1 cellular context compared by ENCODE assay signal in the genomic region with DNA sequence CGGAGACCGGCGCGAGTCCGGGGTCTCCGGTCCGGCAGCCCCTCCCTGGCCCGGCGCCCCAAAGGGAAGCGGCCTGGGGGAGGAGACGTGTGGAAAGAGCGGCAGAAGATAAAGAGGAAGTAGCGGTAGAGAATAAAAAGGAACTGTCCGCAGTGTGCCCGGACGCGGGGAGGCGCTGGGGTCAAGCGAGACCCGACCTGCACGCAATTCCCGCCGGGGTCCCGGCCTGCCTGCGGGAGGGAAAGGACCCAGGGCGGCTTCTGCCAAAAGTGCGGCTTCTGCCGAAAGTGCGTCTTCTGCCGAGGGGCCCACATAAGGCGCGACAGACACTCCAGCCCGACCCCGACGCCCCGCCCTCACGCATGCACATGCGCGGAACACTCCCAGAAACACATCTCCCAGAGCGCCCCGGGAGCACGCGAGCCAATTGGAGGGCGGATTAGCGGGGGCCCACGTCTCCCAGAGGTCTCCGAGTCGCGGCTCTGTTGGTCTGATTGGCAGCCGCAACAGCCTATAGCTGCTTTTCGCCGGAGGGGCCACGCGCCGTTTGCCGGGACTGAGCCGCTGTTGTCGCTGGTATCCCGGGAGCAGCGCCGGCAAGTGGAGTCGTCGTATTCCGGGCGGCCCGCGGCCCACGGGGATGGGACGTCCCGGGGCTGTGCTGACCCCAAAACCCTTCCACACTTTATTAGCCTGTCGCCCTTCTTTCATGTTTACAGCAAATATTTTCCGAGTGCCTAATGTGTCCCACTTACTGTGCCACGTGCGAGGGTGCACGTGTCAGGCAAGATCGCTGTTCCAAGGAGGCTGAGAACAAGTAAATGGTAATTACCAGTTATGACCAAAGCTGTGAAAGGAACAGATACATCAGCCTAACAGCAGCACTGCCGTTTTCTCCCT.
TF ChIP-seq lines count a peak whose summit lies in the region.

No MANE protein-coding gene starts in this region.

TF ChIP-seq in HepG2, 621 proteins besides CTCF, POLR2A, EP300 and RAD21 (continued from another document and continues in another):
- TF ChIP-seq, protein P1, sequence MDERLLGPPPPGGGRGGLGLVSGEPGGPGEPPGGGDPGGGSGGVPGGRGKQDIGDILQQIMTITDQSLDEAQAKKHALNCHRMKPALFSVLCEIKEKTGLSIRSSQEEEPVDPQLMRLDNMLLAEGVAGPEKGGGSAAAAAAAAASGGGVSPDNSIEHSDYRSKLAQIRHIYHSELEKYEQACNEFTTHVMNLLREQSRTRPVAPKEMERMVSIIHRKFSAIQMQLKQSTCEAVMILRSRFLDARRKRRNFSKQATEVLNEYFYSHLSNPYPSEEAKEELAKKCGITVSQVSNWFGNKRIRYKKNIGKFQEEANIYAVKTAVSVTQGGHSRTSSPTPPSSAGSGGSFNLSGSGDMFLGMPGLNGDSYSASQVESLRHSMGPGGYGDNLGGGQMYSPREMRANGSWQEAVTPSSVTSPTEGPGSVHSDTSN (CRISPR knock-in tag; IDR thresholded peaks at IDR 0.05), result peak; percentile 98
- TF ChIP-seq SOX6 (IDR thresholded peaks at IDR 0.05) (no peak), SOX6 (CRISPR knock-in tag; IDR thresholded peaks at IDR 0.05) (no peak), ZNF616 (CRISPR knock-in tag; IDR thresholded peaks at IDR 0.05; ENCODE audit: low read depth) (no peak), ZBTB37 (CRISPR knock-in tag; IDR thresholded peaks at IDR 0.05) (peak; percentile 53; the same call in 1 of the 2 replicates), SRSF1 (optimal IDR thresholded peaks at IDR 0.05; ENCODE audit: low read depth, low read length) (peak; percentile 70), KDM1A (CRISPR knock-in tag; IDR thresholded peaks at IDR 0.05) (no peak), ISL2 (CRISPR knock-in tag; IDR thresholded peaks at IDR 0.05) (peak; percentile 41; the same call in 1 of the 2 replicates), YEATS2 (CRISPR knock-in tag; IDR thresholded peaks at IDR 0.05; ENCODE audit: borderline replicate concordance) (peak; percentile 82), KAT8 (CRISPR knock-in tag; IDR thresholded peaks at IDR 0.05) (peak; percentile 65), SMYD3 (CRISPR knock-in tag; IDR thresholded peaks at IDR 0.05) (no peak), ARNTL (CRISPR knock-in tag; IDR thresholded peaks at IDR 0.05) (peak; percentile 69; the same call in 1 of the 2 replicates), ZNF788 (CRISPR knock-in tag; IDR thresholded peaks at IDR 0.05; ENCODE audit: borderline replicate concordance) (peak; percentile 39; the same call in 1 of the 2 replicates), ZBTB7B (CRISPR knock-in tag; IDR thresholded peaks at IDR 0.05) (no peak), ZBTB49 (CRISPR knock-in tag; IDR thresholded peaks at IDR 0.05; ENCODE audit: borderline replicate concordance) (no peak), ZNF75D (CRISPR knock-in tag; IDR thresholded peaks at IDR 0.05; ENCODE audit: borderline replicate concordance) (no peak), MEF2D (CRISPR knock-in tag; IDR thresholded peaks at IDR 0.05) (peak; percentile 67; the same call in 1 of the 2 replicates), MNT (IDR thresholded peaks at IDR 0.05) (peak; percentile 89), DR1 (CRISPR knock-in tag; IDR thresholded peaks at IDR 0.05) (peak; percentile 80), BCL6 (CRISPR knock-in tag; IDR thresholded peaks at IDR 0.05) (no peak), FUBP1 (CRISPR knock-in tag; IDR thresholded peaks at IDR 0.05; ENCODE audit: borderline replicate concordance) (0 out of 2 replicates have a peak, but pooled peaks have one; percentile 48), ZNF761 (CRISPR knock-in tag; conservative IDR thresholded peaks at IDR 0.05) (peak; percentile 81), BRD4 (CRISPR knock-in tag; IDR thresholded peaks at IDR 0.05) (peak; percentile 20), PAX8 (CRISPR knock-in tag; IDR thresholded peaks at IDR 0.05; ENCODE audit: borderline replicate concordance) (no peak; the same call in 1 of the 2 replicates), THAP11 (CRISPR knock-in tag; IDR thresholded peaks at IDR 0.05) (peak; percentile 92), NCOA5 (CRISPR knock-in tag; IDR thresholded peaks at IDR 0.05) (no peak), ZNF772 (CRISPR knock-in tag; IDR thresholded peaks at IDR 0.05) (peak; percentile 18; the same call in 1 of the 2 replicates), ZNF124 (CRISPR knock-in tag; IDR thresholded peaks at IDR 0.05) (peak; percentile 42; the same call in 1 of the 2 replicates), ZNF619 (CRISPR knock-in tag; IDR thresholded peaks at IDR 0.05) (0 out of 2 replicates have a peak, but pooled peaks have one; percentile 8), RFXANK (CRISPR knock-in tag; IDR thresholded peaks at IDR 0.05) (peak; percentile 43; the same call in 1 of the 2 replicates), MTA3 (CRISPR knock-in tag; IDR thresholded peaks at IDR 0.05) (no peak), HMGXB4 (CRISPR knock-in tag; IDR thresholded peaks at IDR 0.05; ENCODE audit: borderline replicate concordance in 1 of 2, low read depth in 1 of 2) (peak; percentile 33 to 56; a peak in 2 of 4 replicates), BORCS8-MEF2B (CRISPR knock-in tag; IDR thresholded peaks at IDR 0.05) (0 out of 2 replicates have a peak, but pooled peaks have one; percentile 23), ZBTB7A (CRISPR knock-in tag; IDR thresholded peaks at IDR 0.05) (peak; percentile 83; the same call in 1 of the 2 replicates), NRL (CRISPR knock-in tag; IDR thresholded peaks at IDR 0.05; ENCODE audit: borderline replicate concordance) (peak; percentile 68), WIZ (CRISPR knock-in tag; IDR thresholded peaks at IDR 0.05) (0 out of 2 replicates have a peak, but pooled peaks have one; percentile 58), SP5 (CRISPR knock-in tag; IDR thresholded peaks at IDR 0.05; ENCODE audit: borderline replicate concordance, low read depth) (peak; percentile 5; the same call in 1 of the 2 replicates)
- TF ChIP-seq, protein P2, sequence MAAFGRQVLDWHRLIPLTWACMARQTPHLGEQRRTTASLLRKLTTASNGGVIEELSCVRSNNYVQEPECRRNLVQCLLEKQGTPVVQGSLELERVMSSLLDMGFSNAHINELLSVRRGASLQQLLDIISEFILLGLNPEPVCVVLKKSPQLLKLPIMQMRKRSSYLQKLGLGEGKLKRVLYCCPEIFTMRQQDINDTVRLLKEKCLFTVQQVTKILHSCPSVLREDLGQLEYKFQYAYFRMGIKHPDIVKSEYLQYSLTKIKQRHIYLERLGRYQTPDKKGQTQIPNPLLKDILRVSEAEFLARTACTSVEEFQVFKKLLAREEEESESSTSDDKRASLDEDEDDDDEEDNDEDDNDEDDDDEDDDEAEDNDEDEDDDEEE (CRISPR knock-in tag; IDR thresholded peaks at IDR 0.05), result peak; percentile 95; the same call in 1 of the 2 replicates
- TF ChIP-seq, protein P3, sequence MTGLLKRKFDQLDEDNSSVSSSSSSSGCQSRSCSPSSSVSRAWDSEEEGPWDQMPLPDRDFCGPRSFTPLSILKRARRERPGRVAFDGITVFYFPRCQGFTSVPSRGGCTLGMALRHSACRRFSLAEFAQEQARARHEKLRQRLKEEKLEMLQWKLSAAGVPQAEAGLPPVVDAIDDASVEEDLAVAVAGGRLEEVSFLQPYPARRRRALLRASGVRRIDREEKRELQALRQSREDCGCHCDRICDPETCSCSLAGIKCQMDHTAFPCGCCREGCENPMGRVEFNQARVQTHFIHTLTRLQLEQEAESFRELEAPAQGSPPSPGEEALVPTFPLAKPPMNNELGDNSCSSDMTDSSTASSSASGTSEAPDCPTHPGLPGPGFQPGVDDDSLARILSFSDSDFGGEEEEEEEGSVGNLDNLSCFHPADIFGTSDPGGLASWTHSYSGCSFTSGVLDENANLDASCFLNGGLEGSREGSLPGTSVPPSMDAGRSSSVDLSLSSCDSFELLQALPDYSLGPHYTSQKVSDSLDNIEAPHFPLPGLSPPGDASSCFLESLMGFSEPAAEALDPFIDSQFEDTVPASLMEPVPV (CRISPR knock-in tag; IDR thresholded peaks at IDR 0.05), result peak; percentile 56; the same call in 1 of the 2 replicates
- TF ChIP-seq, protein P4, sequence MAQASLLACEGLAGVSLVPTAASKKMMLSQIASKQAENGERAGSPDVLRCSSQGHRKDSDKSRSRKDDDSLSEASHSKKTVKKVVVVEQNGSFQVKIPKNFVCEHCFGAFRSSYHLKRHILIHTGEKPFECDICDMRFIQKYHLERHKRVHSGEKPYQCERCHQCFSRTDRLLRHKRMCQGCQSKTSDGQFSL (CRISPR knock-in tag; IDR thresholded peaks at IDR 0.05), result no peak
- TF ChIP-seq, protein P5, sequence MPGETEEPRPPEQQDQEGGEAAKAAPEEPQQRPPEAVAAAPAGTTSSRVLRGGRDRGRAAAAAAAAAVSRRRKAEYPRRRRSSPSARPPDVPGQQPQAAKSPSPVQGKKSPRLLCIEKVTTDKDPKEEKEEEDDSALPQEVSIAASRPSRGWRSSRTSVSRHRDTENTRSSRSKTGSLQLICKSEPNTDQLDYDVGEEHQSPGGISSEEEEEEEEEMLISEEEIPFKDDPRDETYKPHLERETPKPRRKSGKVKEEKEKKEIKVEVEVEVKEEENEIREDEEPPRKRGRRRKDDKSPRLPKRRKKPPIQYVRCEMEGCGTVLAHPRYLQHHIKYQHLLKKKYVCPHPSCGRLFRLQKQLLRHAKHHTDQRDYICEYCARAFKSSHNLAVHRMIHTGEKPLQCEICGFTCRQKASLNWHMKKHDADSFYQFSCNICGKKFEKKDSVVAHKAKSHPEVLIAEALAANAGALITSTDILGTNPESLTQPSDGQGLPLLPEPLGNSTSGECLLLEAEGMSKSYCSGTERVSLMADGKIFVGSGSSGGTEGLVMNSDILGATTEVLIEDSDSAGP (CRISPR knock-in tag; IDR thresholded peaks at IDR 0.05; ENCODE audit: borderline replicate concordance), result peak; percentile 92; the same call in 1 of the 2 replicates
